Comparison of ENCODE assay signal across 8 cellular contexts in the genomic region with DNA sequence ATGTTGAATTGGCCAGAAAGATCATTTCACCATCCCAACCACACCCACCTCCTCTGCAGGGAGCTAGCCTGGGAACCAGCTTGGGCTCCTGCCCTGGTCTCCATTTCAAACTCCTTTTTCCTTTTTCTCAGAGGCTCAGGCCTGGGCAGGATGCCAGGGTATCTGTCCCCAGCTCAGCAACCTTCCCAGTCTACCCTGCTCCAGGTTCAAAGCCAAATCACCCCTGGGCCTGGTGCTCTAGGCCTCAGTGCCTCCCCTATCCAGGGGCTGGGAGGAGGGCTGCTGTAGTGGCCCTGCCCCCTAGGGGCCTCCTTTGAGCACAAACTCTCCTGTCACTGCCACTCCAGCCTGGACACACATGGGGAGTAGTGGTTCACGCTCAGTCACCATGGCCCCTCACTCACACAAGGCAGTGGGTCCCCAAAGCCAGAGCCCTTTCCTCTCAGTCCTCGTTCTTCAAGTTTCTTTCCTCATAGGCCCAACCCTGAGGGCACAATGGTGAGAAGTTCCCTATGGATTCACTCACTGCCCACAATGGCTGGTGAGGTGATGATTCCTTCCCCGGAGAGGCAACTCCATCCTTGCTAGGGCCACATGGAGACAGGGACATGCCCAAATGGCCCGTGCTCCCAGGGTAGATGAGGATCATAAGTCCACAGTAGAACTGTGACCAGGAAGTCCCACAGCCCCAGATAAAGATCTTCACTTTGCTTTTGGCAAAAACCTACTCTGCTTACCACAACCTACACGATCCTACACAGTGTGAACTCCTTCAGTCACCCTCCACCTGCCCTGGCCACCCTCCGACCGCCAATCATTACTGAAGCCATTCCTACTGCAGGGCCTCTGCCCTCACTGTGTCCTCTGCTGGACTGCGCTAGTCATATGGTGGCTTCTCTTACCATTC. TPM values are rescaled to one million over a fixed set of nuclear protein-coding genes. Genes with fewer than 3 reads are reported as not detected.
DNase-seq lines count a peak whose midpoint lies in the region; ATAC-seq and TF ChIP-seq lines count a peak whose summit lies in the region.

No MANE protein-coding gene starts in this region.

- H3K4me1 ChIP-seq in stomach = peaks cover 57 to 74% (median 61%) of the 10 kb centered on the region in 4 donors

- peak; percentile 9 for ATAC-seq in SK-N-SH treated with all-trans-retinoic acid at 6 μM for 48 hours
- no peak for ATAC-seq in HG02798 (IDR thresholded peaks at IDR 0.05; ENCODE audit: poor library complexity, unreplicated experiment)
- no peak for ATAC-seq in HG03280 (IDR thresholded peaks at IDR 0.05; ENCODE audit: unreplicated experiment)
- ATAC-seq in HG02970 (IDR thresholded peaks at IDR 0.05; ENCODE audit: low FRiP score, unreplicated experiment) = no peak

- H3K9me3 ChIP-seq in stomach = no peaks in the 10 kb centered on the region

- H3K4me3 ChIP-seq in fibroblast of the aortic adventitia (ENCODE audit: low read depth, low read length) = no peak overlapping the region
- no peak overlapping the region for H3K4me3 ChIP-seq in stomach

- TF ChIP-seq EP300 in stomach (IDR thresholded peaks at IDR 0.05) = no peak

- no peak for TF ChIP-seq POLR2A in stomach (IDR thresholded peaks at IDR 0.05)

- peak overlapping the region; percentile 52 to 84 (median 61) for H3K27ac ChIP-seq in stomach

- TF ChIP-seq CTCF in fibroblast of the aortic adventitia (IDR thresholded peaks at IDR 0.05; ENCODE audit: insufficient read depth, low read length) (no peak), stomach (IDR thresholded peaks at IDR 0.05) (no peak)

- DNase-seq in NCI-H82 (lab: John Stamatoyannopoulos, UW) (peak; percentile 38), NCI-H82 treated with DMSO at 0.1 percent for 48 hours (lab: John Stamatoyannopoulos, UW; ENCODE audit: unreplicated experiment) (no peak), fibroblast of the aortic adventitia (ENCODE audit: low read depth) (peak; percentile 83), stomach (no peak)

- intact Hi-C loops in stomach (cut with DNase I; ENCODE audit: low total_unique reads) = no loop called here

- 78 to 83% (median 82%) methylated on average over 8 of the region's 8 CpGs for WGBS in stomach, 5 donors

- peaks cover 0 to 8% (median 6%) of the 10 kb centered on the region in 4 donors for H3K36me3 ChIP-seq in stomach

- H3K27me3 ChIP-seq in stomach = peaks cover 0 to 7% (median 0%) of the 10 kb centered on the region in 3 donors

TF ChIP-seq in SK-N-SH treated with all-trans-retinoic acid at 6 μM for 48 hours, 23 proteins besides CTCF, POLR2A, EP300 and RAD21:
- TF ChIP-seq CSDC2 (CRISPR knock-in tag; IDR thresholded peaks at IDR 0.05) (no peak), TOX (CRISPR knock-in tag; IDR thresholded peaks at IDR 0.05; ENCODE audit: borderline replicate concordance) (no peak), CSRNP3 (CRISPR knock-in tag; IDR thresholded peaks at IDR 0.05) (no peak), POU6F1 (CRISPR knock-in tag; IDR thresholded peaks at IDR 0.05; ENCODE audit: borderline replicate concordance, low read depth) (no peak), ZFP3 (CRISPR knock-in tag; IDR thresholded peaks at IDR 0.05) (no peak), SNAI2 (CRISPR knock-in tag; IDR thresholded peaks at IDR 0.05) (no peak), BACH2 (CRISPR knock-in tag; IDR thresholded peaks at IDR 0.05; ENCODE audit: borderline replicate concordance) (no peak), ZFP30 (CRISPR knock-in tag; IDR thresholded peaks at IDR 0.05) (no peak), PPARA (CRISPR knock-in tag; IDR thresholded peaks at IDR 0.05; ENCODE audit: borderline replicate concordance) (no peak)

RNA-seq across cellular contexts. Expression of gene ST6GALNAC4, which starts 1.6 kb away (rescaled TPM):
- total RNA-seq in fibroblast of the aortic adventitia (ENCODE audit: low replicate concordance) = 24.4 and 37.1 TPM in 2 replicates
- 10 to 100 TPM in 3 of 5 donors, 1 to 10 TPM in 2; 3.7 to 33.6 (median 14.5) TPM for total RNA-seq in stomach
- 10 to 100 TPM; 10.5 to 14.2 (median 11.8) TPM for polyA plus RNA-seq in stomach

RNA-seq across cellular contexts. Expression of gene PIP5KL1, which starts 12.1 kb away (rescaled TPM):
- total RNA-seq in fibroblast of the aortic adventitia (ENCODE audit: low replicate concordance) (1.6 and 2.6 TPM in 2 replicates), stomach (10 to 100 TPM in 3 of 5 donors, under 1 TPM in 1, not detected in 1; 0.55 to 98.0 (median 19.1) TPM)
- 1 to 10 TPM in 2 of 3 donors, under 1 TPM in 1; 0.50 to 3.3 (median 2.3) TPM for polyA plus RNA-seq in stomach

RNA-seq across cellular contexts. Expression of gene ST6GALNAC6, which starts 19.1 kb away (rescaled TPM):
- total RNA-seq in fibroblast of the aortic adventitia (ENCODE audit: low replicate concordance) (26.5 and 85.0 TPM in 2 replicates), stomach (100 to 1,000 TPM in 2 of 5 donors, 10 to 100 TPM in 3; 18.0 to 145 (median 92.4) TPM)
- 10 to 100 TPM; 32.8 to 63.8 (median 42.2) TPM for polyA plus RNA-seq in stomach

RNA-seq across cellular contexts. Expression of gene DPM2, which starts 19.2 kb away (rescaled TPM):
- 7.0 and 19.9 TPM in 2 replicates for total RNA-seq in fibroblast of the aortic adventitia (ENCODE audit: low replicate concordance)
- total RNA-seq in stomach = 10 to 100 TPM in 4 of 5 donors, 1 to 10 TPM in 1; 1.7 to 98.2 (median 55.4) TPM
- 10 to 100 TPM; 27.0 to 38.0 (median 32.5) TPM for polyA plus RNA-seq in stomach

RNA-seq across cellular contexts. Expression of gene AK1, which starts 41.0 kb away (rescaled TPM):
- 75.6 and 121 TPM in 2 replicates for total RNA-seq in fibroblast of the aortic adventitia (ENCODE audit: low replicate concordance)
- total RNA-seq in stomach = 10 to 100 TPM in 3 of 5 donors, 1 to 10 TPM in 1, not detected in 1; 7.2 to 88.3 (median 39.8) TPM
- polyA plus RNA-seq in stomach = 10 to 100 TPM; 64.4 to 92.1 (median 89.7) TPM

Comparison
In these comparisons a context has a peak if more than half of its experiments do, and no peak if none do; other contexts are left out.
1. DNase-seq: peak in NCI-H82 (single experiment) and fibroblast of the aortic adventitia (single experiment); none in NCI-H82 treated with DMSO at 0.1 percent for 48 hours (single experiment) and stomach (single experiment).